8 cellular contexts compared by ENCODE assay signal in genomic region chr1:193537266-193538003, GRCh38.
DNase-seq lines count a peak whose midpoint lies in the region; ATAC-seq and TF ChIP-seq lines count a peak whose summit lies in the region.

No MANE protein-coding gene starts in this region.

- H3K27ac Mint-ChIP-seq in activated CD8-positive, alpha-beta T cell treated with anti-CD3 and anti-CD28 coated beads for 36 hours = peak overlapping the region; percentile 77

- no peak for TF ChIP-seq CTCF in activated CD8-positive, alpha-beta T cell treated with anti-CD3 and anti-CD28 coated beads for 36 hours (IDR thresholded peaks at IDR 0.05)

- H3K9me3 Mint-ChIP-seq in activated CD8-positive, alpha-beta T cell treated with anti-CD3 and anti-CD28 coated beads for 36 hours = peaks cover 2% of the 10 kb centered on the region

- intact Hi-C loops in activated CD8-positive, alpha-beta T cell treated with anti-CD3 and anti-CD28 coated beads for 36 hours (cut with micrococcal nuclease) = no loop called here

- H3K4me1 Mint-ChIP-seq in activated CD8-positive, alpha-beta T cell treated with anti-CD3 and anti-CD28 coated beads for 36 hours (ENCODE audit: low read depth) = peaks cover 41% of the 10 kb centered on the region

- peak overlapping the region; percentile 14 for H3K4me3 Mint-ChIP-seq in activated CD8-positive, alpha-beta T cell treated with anti-CD3 and anti-CD28 coated beads for 36 hours

- POLR2A ChIA-PET in activated CD8-positive, alpha-beta T cell treated with anti-CD3 and anti-CD28 coated beads for 36 hours (lab: Charles Lee) = no interaction called here

- H3K27me3 Mint-ChIP-seq in activated CD8-positive, alpha-beta T cell treated with anti-CD3 and anti-CD28 coated beads for 36 hours = no peaks in the 10 kb centered on the region

- DNase-seq in activated CD4-positive, alpha-beta T cell treated with anti-CD3 and anti-CD28 coated beads for 24 hours (ENCODE audit: low read depth in 2 of 2) = peak; percentile 40 to 69
- DNase-seq in activated CD4-positive, alpha-beta T cell treated with anti-CD3 and anti-CD28 coated beads for 1 hour = no peak
- DNase-seq in activated CD8-positive, alpha-beta T cell treated with anti-CD3 and anti-CD28 coated beads for 36 hours = peak; percentile 88
- peak; percentile 38 to 46 for DNase-seq in stimulated activated CD4-positive, alpha-beta T cell treated with anti-CD3 and anti-CD28 coated beads, Interleukin-1b, Interleukin-23, amount 100 ng/mL, for 4 hours (ENCODE audit: low read depth in 2 of 2)
- no peak for DNase-seq in HuH-7 (ENCODE audit: low spot score)
- no peak for DNase-seq in NCI-H1092 (lab: John Stamatoyannopoulos, UW)
- no peak for DNase-seq in RKO (ENCODE audit: low spot score)

- peaks cover 4% of the 10 kb centered on the region for H3K36me3 Mint-ChIP-seq in activated CD8-positive, alpha-beta T cell treated with anti-CD3 and anti-CD28 coated beads for 36 hours (ENCODE audit: low read depth)

- ATAC-seq in HG03442 (IDR thresholded peaks at IDR 0.05; ENCODE audit: unreplicated experiment) = peak; percentile 88
- peak; percentile 88 for ATAC-seq in activated CD8-positive, alpha-beta T cell treated with anti-CD3 and anti-CD28 coated beads for 36 hours

- CTCF ChIA-PET in activated CD8-positive, alpha-beta T cell treated with anti-CD3 and anti-CD28 coated beads for 36 hours (lab: Charles Lee) = interaction anchor here (0.9 kb wide), 1 partner anchor 14 kb away, joined by 3 read pairs; no protein-coding TSS in a partner anchor

Comparison
In these comparisons a context has a peak if more than half of its experiments do, and no peak if none do; other contexts are left out.
1. DNase-seq: peak in activated CD4-positive, alpha-beta T cell treated with anti-CD3 and anti-CD28 coated beads for 24 hours (2 of 2), activated CD8-positive, alpha-beta T cell treated with anti-CD3 and anti-CD28 coated beads for 36 hours (single experiment) and stimulated activated CD4-positive, alpha-beta T cell treated with anti-CD3 and anti-CD28 coated beads, Interleukin-1b, Interleukin-23, amount 100 ng/mL, for 4 hours (2 of 2); none in activated CD4-positive, alpha-beta T cell treated with anti-CD3 and anti-CD28 coated beads for 1 hour (single experiment), HuH-7 (single experiment), NCI-H1092 (single experiment) and RKO (single experiment).